Comparison of ENCODE assay signal across 11 cellular contexts in genomic region chr21:46185717-46186116, GRCh38. TPM values are rescaled to one million over a fixed set of nuclear protein-coding genes. Genes with fewer than 3 reads are reported as not detected.
A peak's percentile ranks its signal among the peaks of the same experiment; 100 is the strongest.
DNase-seq lines count a peak whose midpoint lies in the region; ATAC-seq and TF ChIP-seq lines count a peak whose summit lies in the region.
"Had no signal": no experiment of that assay in that cellular context is flagged by ENCODE, and none has a peak within 500 bp of the region (broad histone marks: within the 10 kb centered on the region; RNA-seq: fewer than 3 reads in every experiment).

No MANE protein-coding gene starts in this region.

- H3K4me3 ChIP-seq in lower lobe of right lung (no peak overlapping the region), upper lobe of left lung (peak overlapping the region in 1 of 4 donors; percentile 46)

- H3K36me3 Mint-ChIP-seq in WTC11 = peaks cover 11% of the 10 kb centered on the region; the same call in 1 of the 2 replicates

- TF ChIP-seq POLR2A in upper lobe of left lung (IDR thresholded peaks at IDR 0.05) = no peak

- TF ChIP-seq EP300 in upper lobe of left lung (IDR thresholded peaks at IDR 0.05) = no peak

- DNase-seq in cardiac septum (ENCODE audit: low spot score) (peak; percentile 61), Right ventricle myocardium inferior (ENCODE audit: missing footprints) (no peak), WTC11 (ENCODE audit: low spot score) (no peak), lower lobe of right lung (no peak), upper lobe of left lung (no peak), NCI-H82 (lab: John Stamatoyannopoulos, UW) (no peak)
- DNase-seq: effector memory CD8-positive, alpha-beta T cell; mesendoderm had no signal

- no peaks in the 10 kb centered on the region for H3K27me3 Mint-ChIP-seq in WTC11 (ENCODE audit: low read depth)

- intact Hi-C loops in cardiac septum (cut with DNase I) (no loop called here), Right ventricle myocardium inferior (cut with DNase I) (loop anchor here (5.0 kb wide), 1 partner anchor 137 kb away; the partner anchor contains the start of genes C21orf58 and PCNT), lower lobe of right lung (cut with DNase I) (no loop called here)

- TF ChIP-seq CTCF in WTC11 (IDR thresholded peaks at IDR 0.05) (no peak), lower lobe of right lung (IDR thresholded peaks at IDR 0.05) (no peak), upper lobe of left lung (IDR thresholded peaks at IDR 0.05) (no peak)

- ATAC-seq in Right ventricle myocardium inferior (no peak), WTC11 (no peak), lower lobe of right lung (no peak), upper lobe of left lung (ENCODE audit: low FRiP score in 2 of 2) (no peak), HG03196 (IDR thresholded peaks at IDR 0.05; ENCODE audit: unreplicated experiment) (no peak), HG03439 (IDR thresholded peaks at IDR 0.05; ENCODE audit: unreplicated experiment) (no peak)

- CTCF ChIA-PET in WTC11 (lab: Charles Lee) = interaction anchor here (1.7 kb wide), 1 partner anchor 33 kb away, joined by 4 read pairs; no protein-coding TSS in a partner anchor

- peak overlapping the region; percentile 86 for H3K4me3 Mint-ChIP-seq in WTC11

- H3K4me1 Mint-ChIP-seq in WTC11 = peaks cover 28% of the 10 kb centered on the region

- POLR2A ChIA-PET in WTC11 (lab: Charles Lee) = no interaction called here

- H3K4me1 ChIP-seq in lower lobe of right lung = peaks cover 7% of the 10 kb centered on the region
- peaks cover 8 to 37% (median 22%) of the 10 kb centered on the region in 4 donors for H3K4me1 ChIP-seq in upper lobe of left lung

- H3K9me3 Mint-ChIP-seq in WTC11 = no peaks in the 10 kb centered on the region
- H3K9me3 Mint-ChIP-seq: effector memory CD8-positive, alpha-beta T cell had no signal

- peak overlapping the region; percentile 46; the same call in 1 of the 2 replicates for H3K27ac Mint-ChIP-seq in WTC11

- no peaks in the 10 kb centered on the region for H3K9me3 ChIP-seq in lower lobe of right lung
- no peaks in the 10 kb centered on the region for H3K9me3 ChIP-seq in upper lobe of left lung

- no peaks in the 10 kb centered on the region for H3K27me3 ChIP-seq in lower lobe of right lung (ENCODE audit: low read depth)
- H3K27me3 ChIP-seq in upper lobe of left lung = no peaks in the 10 kb centered on the region

- H3K36me3 ChIP-seq in lower lobe of right lung (peaks cover 12% of the 10 kb centered on the region), upper lobe of left lung (peaks cover 0 to 14% (median 7%) of the 10 kb centered on the region in 4 donors)

- peak overlapping the region; percentile 83 for H3K27ac ChIP-seq in lower lobe of right lung
- peak overlapping the region in 3 of 4 donors; percentile 76 to 94 (median 90) for H3K27ac ChIP-seq in upper lobe of left lung

- 79 to 87% methylated on average over 7 of the region's 7 CpGs for WGBS in upper lobe of left lung, 2 donors

TF ChIP-seq in WTC11, 78 proteins besides CTCF, POLR2A, EP300 and RAD21 (continues in another document):
- TF ChIP-seq ZBTB43 (CRISPR knock-in tag; IDR thresholded peaks at IDR 0.05) (no peak), ZBTB21 (CRISPR knock-in tag; IDR thresholded peaks at IDR 0.05; ENCODE audit: borderline replicate concordance) (no peak), GTF2I (CRISPR knock-in tag; conservative IDR thresholded peaks at IDR 0.05) (no peak), ZNF138 (CRISPR knock-in tag; conservative IDR thresholded peaks at IDR 0.05) (no peak), IRF2 (CRISPR knock-in tag; IDR thresholded peaks at IDR 0.05; ENCODE audit: borderline replicate concordance, low read depth) (no peak), ZNF425 (CRISPR knock-in tag; conservative IDR thresholded peaks at IDR 0.05) (no peak), USF1 (CRISPR knock-in tag; IDR thresholded peaks at IDR 0.05) (no peak), ZNF121 (CRISPR knock-in tag; IDR thresholded peaks at IDR 0.05) (no peak), ZNF232 (CRISPR knock-in tag; IDR thresholded peaks at IDR 0.05) (no peak), CDX4 (CRISPR knock-in tag; IDR thresholded peaks at IDR 0.05; ENCODE audit: borderline replicate concordance) (no peak), E2F5 (CRISPR knock-in tag; IDR thresholded peaks at IDR 0.05) (no peak), ATF3 (CRISPR knock-in tag; conservative IDR thresholded peaks at IDR 0.05) (no peak), NFYB (CRISPR knock-in tag; conservative IDR thresholded peaks at IDR 0.05; ENCODE audit: low read depth) (no peak), JUN (CRISPR knock-in tag; IDR thresholded peaks at IDR 0.05) (no peak), ZNF512 (CRISPR knock-in tag; IDR thresholded peaks at IDR 0.05; ENCODE audit: borderline replicate concordance) (no peak), TP53 (CRISPR knock-in tag; IDR thresholded peaks at IDR 0.05) (no peak)

RNA-seq across cellular contexts. Expression of gene SPATC1L, which starts 1.5 kb away (rescaled TPM):
- total RNA-seq in cardiac septum (7.3 TPM), Right ventricle myocardium inferior (7.7 TPM), WTC11 (2021) (56.5 to 61.7 TPM (median 57.6 TPM) in 3 replicates), lower lobe of right lung (8.6 TPM), upper lobe of left lung (10 to 100 TPM in 3 of 6 donors, 1 to 10 TPM in 2, under 1 TPM in 1; 0.91 to 22.0 (median 7.2) TPM)

RNA-seq across cellular contexts. Expression of gene FTCD, which starts 30.3 kb away (rescaled TPM):
- total RNA-seq in cardiac septum (0.83 TPM), Right ventricle myocardium inferior (1.2 TPM), WTC11 (2021) (6.1 to 9.6 TPM (median 9.5 TPM) in 3 replicates), lower lobe of right lung (1.5 TPM), upper lobe of left lung (under 1 TPM in 2 of 6 donors, not detected in 4; 0.69 to 0.98 TPM)
- total RNA-seq: IMR-90 had no signal

RNA-seq across cellular contexts. Expression of gene LSS, which starts 42.9 kb away (rescaled TPM):
- total RNA-seq in cardiac septum = 34.9 TPM
- 61.0 TPM for total RNA-seq in Right ventricle myocardium inferior
- 79.9 to 101 TPM (median 92.6 TPM) in 3 replicates for total RNA-seq in WTC11 (2021)
- 91.0 TPM for total RNA-seq in lower lobe of right lung
- total RNA-seq in upper lobe of left lung = 100 to 1,000 TPM in 5 of 6 donors, 10 to 100 TPM in 1; 71.7 to 266 (median 135) TPM
